Comparison of ENCODE assay signal across 11 cellular contexts in the genomic region with DNA sequence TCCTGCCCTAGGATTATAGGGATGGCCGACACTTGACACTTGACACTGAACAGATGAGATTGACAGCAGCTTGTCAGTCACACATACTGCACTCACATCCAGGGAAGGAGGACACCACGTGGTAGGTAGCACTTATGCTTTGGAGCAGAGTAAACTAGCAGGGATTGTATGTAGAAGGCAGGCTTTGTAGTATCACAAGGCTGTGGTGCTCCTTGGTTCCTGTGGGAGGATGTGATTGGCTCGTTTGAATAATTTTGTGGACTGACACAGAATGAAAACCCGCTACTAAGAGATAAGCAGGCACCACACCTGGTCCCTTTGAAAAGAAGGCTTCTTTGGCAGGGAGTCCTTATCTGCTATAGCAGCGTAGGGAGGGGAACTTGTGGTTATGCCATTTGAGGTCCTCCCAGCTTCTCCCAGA.
"Had no signal": no experiment of that assay in that cellular context is flagged by ENCODE, and none has a peak within 500 bp of the region (broad histone marks: within the 10 kb centered on the region; RNA-seq: fewer than 3 reads in every experiment).

No MANE protein-coding gene starts in this region.

- H3K9me3 Mint-ChIP-seq: neural crest cell had no signal

- H3K27ac Mint-ChIP-seq: activated naive CD4-positive, alpha-beta T cell treated with anti-CD3 and anti-CD28 coated beads for 36 hours; T-helper 2 cell treated with Interferon-gamma antibody and Interleukin-4, amounts not matched to agents 5 μg/mL and 100 μg/mL, for 36 hours had no signal

- H3K4me1 Mint-ChIP-seq: neural crest cell had no signal

- H3K4me3 Mint-ChIP-seq: activated naive CD4-positive, alpha-beta T cell treated with anti-CD3 and anti-CD28 coated beads for 36 hours; neural crest cell; T-helper 2 cell treated with Interferon-gamma antibody and Interleukin-4, amounts not matched to agents 5 μg/mL and 100 μg/mL, for 36 hours had no signal

- H3K27me3 ChIP-seq: cardiac muscle cell, gastrocnemius medialis, ovary, upper lobe of left lung had no signal

- H3K4me1 ChIP-seq: gastrocnemius medialis, upper lobe of left lung had no signal

- H3K4me3 ChIP-seq: cardiac muscle cell, gastrocnemius medialis, ovary, upper lobe of left lung had no signal

- H3K36me3 ChIP-seq: cardiac muscle cell, gastrocnemius medialis, ovary, upper lobe of left lung had no signal

- H3K9me3 ChIP-seq: gastrocnemius medialis, ovary, upper lobe of left lung had no signal

- H3K27ac ChIP-seq: cardiac muscle cell, gastrocnemius medialis, ovary, upper lobe of left lung had no signal

- DNase-seq: activated CD4-positive, alpha-beta T cell treated with anti-CD3 and anti-CD28 coated beads for 48 hours; activated naive CD4-positive, alpha-beta T cell treated with anti-CD3 and anti-CD28 coated beads for 36 hours; gastrocnemius medialis; left ventricle myocardium superior; ovary; stimulated activated CD4-positive, alpha-beta T cell treated with anti-CD3 and anti-CD28 coated beads, Interleukin-2, amount 100 ng/mL, for 48 hours; stimulated activated naive CD4-positive, alpha-beta T cell treated with Interleukin-2 at 50 U/mL for 16 hours; upper lobe of left lung had no signal
